ENCODE assay signal across 7 cellular contexts in the genomic region with DNA sequence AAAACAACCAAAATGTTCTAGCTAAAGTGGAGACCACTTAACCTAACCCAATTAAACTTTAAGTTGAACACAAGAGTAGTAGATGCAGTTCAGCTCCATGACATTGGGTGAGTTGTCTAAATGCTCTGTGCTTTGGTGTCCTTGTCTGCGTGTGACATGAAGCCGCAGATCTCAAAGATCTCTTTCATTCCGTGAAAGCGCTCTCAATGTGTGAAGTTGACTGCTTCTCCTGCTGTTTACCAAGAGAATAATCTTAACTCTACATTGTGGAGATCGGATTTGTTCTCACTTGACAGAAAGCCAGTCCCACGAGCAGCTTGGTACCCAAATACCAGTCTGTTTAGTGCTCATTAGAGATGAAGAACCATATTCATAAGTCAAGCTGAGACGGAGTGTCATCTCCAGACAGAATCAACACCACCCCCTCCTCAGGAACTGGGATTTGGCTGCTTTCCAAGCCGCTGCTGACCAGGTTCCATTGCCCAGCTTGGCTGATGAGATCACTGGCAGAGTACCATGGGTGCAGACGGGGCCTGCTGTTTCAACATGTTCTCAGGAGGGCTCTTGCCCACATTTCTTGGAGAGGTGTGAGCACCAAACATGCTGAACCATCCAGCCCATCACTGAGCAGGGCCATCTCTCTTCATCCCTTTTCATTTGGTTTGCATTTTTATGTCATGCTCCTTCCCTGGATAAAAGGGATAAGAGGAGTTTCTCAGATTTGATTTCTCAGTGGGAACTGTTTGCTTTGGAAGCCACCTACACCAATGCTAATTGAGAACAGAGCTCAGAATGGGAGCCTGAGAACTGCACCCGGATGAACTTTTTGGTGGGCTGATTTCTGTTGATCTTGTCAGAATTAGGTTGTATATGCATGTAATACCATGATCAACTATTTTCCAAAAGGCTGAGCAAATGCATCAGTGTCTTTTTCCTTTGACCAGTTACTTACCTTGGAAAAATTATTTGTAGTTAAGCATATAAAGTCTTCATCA.
DNase-seq lines count a peak whose midpoint lies in the region; ATAC-seq, FAIRE-seq and TF ChIP-seq lines count a peak whose summit lies in the region.

No MANE protein-coding gene starts in this region.

- TF ChIP-seq CTCF in astrocyte of the spinal cord (IDR thresholded peaks at IDR 0.05; ENCODE audit: low read depth, low read length) (no peak), kidney (IDR thresholded peaks at IDR 0.05; ENCODE audit: borderline replicate concordance, extremely low read depth, insufficient read depth) (no peak), thoracic aorta (IDR thresholded peaks at IDR 0.05) (no peak)

- DNase-seq in NCI-H1105 (lab: John Stamatoyannopoulos, UW) (peak; percentile 50), astrocyte of the spinal cord (ENCODE audit: low read depth, low spot score) (peak; percentile 85), kidney (no peak), thoracic aorta (ENCODE audit: low spot score) (peak; percentile 27), T-helper 1 cell (no peak), OCI-M2 (lab: John Stamatoyannopoulos, UW; ENCODE audit: unreplicated experiment) (no peak), NCI-H1436 treated with DMSO at 0.1 percent for 48 hours (lab: John Stamatoyannopoulos, UW) (no peak)

- H3K36me3 ChIP-seq in kidney (ENCODE audit: control insufficient read depth in 1 of 2, insufficient read depth in 2 of 2, low read length in 2 of 2), result peaks cover 0 to 2% of the 10 kb centered on the region in 2 donors
- H3K36me3 ChIP-seq in thoracic aorta, result no peaks in the 10 kb centered on the region

- peak overlapping the region in 1 of 2 donors; percentile 20 for H3K9ac ChIP-seq in kidney (ENCODE audit: low read length in 2 of 2)

- in situ Hi-C loops in astrocyte of the spinal cord (cut with HindIII; ENCODE audit: low sequenced_read_pairs), result no loop called here

- no peaks in the 10 kb centered on the region for H3K9me3 ChIP-seq in kidney (ENCODE audit: control insufficient read depth in 1 of 2, low read length in 2 of 2)
- H3K9me3 ChIP-seq in thoracic aorta, result peaks cover under 1% of the 10 kb centered on the region

- no peak for FAIRE-seq in kidney (lab: Jason Lieb, UNC)

- H3K4me3 ChIP-seq in astrocyte of the spinal cord (ENCODE audit: low read depth, low read length) (no peak overlapping the region), kidney (ENCODE audit: low read length in 2 of 2) (peak overlapping the region; percentile 68 to 75), thoracic aorta (peak overlapping the region; percentile 62)

- peaks cover 4 to 5% of the 10 kb centered on the region in 2 donors for H3K4me1 ChIP-seq in kidney (ENCODE audit: control insufficient read depth in 1 of 2, insufficient read depth in 1 of 2, low read depth in 1 of 2, low read length in 2 of 2)
- H3K4me1 ChIP-seq in thoracic aorta (ENCODE audit: control insufficient read depth in 1 of 2, low read depth in 2 of 2), result peaks cover 37 to 76% of the 10 kb centered on the region in 2 donors

- H3K27me3 ChIP-seq in thoracic aorta (replicated peaks; ENCODE audit: insufficient read depth), result no peaks in the 10 kb centered on the region

- ATAC-seq in thoracic aorta (ENCODE audit: insufficient number of reproducible peaks, low FRiP score, low read depth), result no peak

- intact Hi-C loops in kidney (cut with DNase I), result no loop called here

- H3K27ac ChIP-seq in kidney (ENCODE audit: low read depth in 2 of 2, low read length in 2 of 2), result peak overlapping the region in 1 of 2 donors; percentile 43
- H3K27ac ChIP-seq in thoracic aorta, result peak overlapping the region; percentile 66 to 70

Comparison
In these comparisons a context has a peak if more than half of its experiments do, and no peak if none do; other contexts are left out.
1. DNase-seq: peak in NCI-H1105 (single experiment), astrocyte of the spinal cord (single experiment) and thoracic aorta (single experiment); none in kidney (single experiment), T-helper 1 cell (0 of 5), OCI-M2 (single experiment) and NCI-H1436 treated with DMSO at 0.1 percent for 48 hours (single experiment).